8 cellular contexts compared by ENCODE assay signal in the genomic region with DNA sequence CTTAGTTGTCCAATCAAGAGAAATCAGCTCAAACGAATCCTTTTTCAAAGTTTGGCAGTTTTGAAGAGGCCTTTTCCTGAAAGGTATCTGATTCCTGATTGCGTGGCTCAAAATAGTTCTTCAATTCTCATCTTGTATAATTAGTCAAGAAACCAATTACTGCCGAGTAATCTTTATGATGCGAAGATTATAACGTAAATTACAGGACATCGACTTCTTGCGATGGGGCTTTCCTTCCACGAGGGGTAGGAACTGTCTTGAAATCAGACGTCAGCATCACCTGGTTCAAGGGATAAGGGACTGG. TPM values are rescaled to one million over a fixed set of nuclear protein-coding genes. Genes with fewer than 3 reads are reported as not detected.
DNase-seq lines count a peak whose midpoint lies in the region; ATAC-seq, FAIRE-seq and TF ChIP-seq lines count a peak whose summit lies in the region.

No MANE protein-coding gene starts in this region.

- no peak for DNase-seq in GM12864 (ENCODE audit: low read depth)
- no peak for DNase-seq in activated naive CD4-positive, alpha-beta T cell treated with anti-CD3 and anti-CD28 coated beads, Interleukin-2, amount 50 U/mL, for 72 hours (ENCODE audit: low spot score in 2 of 2)
- DNase-seq in transverse colon: no peak
- no peak for DNase-seq in NCI-H1092 (lab: John Stamatoyannopoulos, UW)
- no peak for DNase-seq in activated CD4-positive, CD25-positive, alpha-beta regulatory T cell (lab: John Stamatoyannopoulos, UW)
- no peak for DNase-seq in HTR-8/SVneo (ENCODE audit: insufficient read length, low spot score)

- H3K9me3 ChIP-seq in transverse colon: no peaks in the 10 kb centered on the region

- TF ChIP-seq POLR2A in transverse colon (IDR thresholded peaks at IDR 0.05): no peak

- H3K27me3 ChIP-seq in layer of hippocampus (ENCODE audit: control insufficient read depth, insufficient read depth, low read length): no peaks in the 10 kb centered on the region
- H3K27me3 ChIP-seq in transverse colon: no peaks in the 10 kb centered on the region

- in situ Hi-C loops in transverse colon (cut with MboI; ENCODE audit: low pct_ligation_motif_present in 1 of 4, low pct_unique_long_range_greater_than_20kb in 1 of 4, low sequenced_read_pairs in 3 of 4): no loop called here

- no peaks in the 10 kb centered on the region for H3K9me3 Mint-ChIP-seq in activated naive CD4-positive, alpha-beta T cell treated with anti-CD3 and anti-CD28 coated beads, Interleukin-2, amount 50 U/mL, for 72 hours

- ATAC-seq in HG02884 (IDR thresholded peaks at IDR 0.05; ENCODE audit: unreplicated experiment): peak; percentile 31
- peak; percentile 59 to 63 for ATAC-seq in activated naive CD4-positive, alpha-beta T cell treated with anti-CD3 and anti-CD28 coated beads, Interleukin-2, amount 50 U/mL, for 72 hours

- 6 to 11% methylated on average over 7 to 9 of the region's 9 CpGs for WGBS in transverse colon (ENCODE audit: low coverage in 1 of 2), 2 donors

- H3K27ac Mint-ChIP-seq in activated naive CD4-positive, alpha-beta T cell treated with anti-CD3 and anti-CD28 coated beads, Interleukin-2, amount 50 U/mL, for 72 hours: peak overlapping the region; percentile 93 to 97

- peak overlapping the region; percentile 88 for H3K4me3 ChIP-seq in GM12864 (ENCODE audit: low read depth, low read length)
- H3K4me3 ChIP-seq in transverse colon: peak overlapping the region; percentile 3 to 78 (median 62)

- intact Hi-C loops in transverse colon (cut with DNase I; ENCODE audit: low total_unique reads): no loop called here

- H3K36me3 ChIP-seq in transverse colon: peaks cover 0 to 21% (median 9%) of the 10 kb centered on the region in 4 donors

- no peak for FAIRE-seq in HTR-8/SVneo (lab: Jason Lieb, UNC)

- H3K36me3 Mint-ChIP-seq in activated naive CD4-positive, alpha-beta T cell treated with anti-CD3 and anti-CD28 coated beads, Interleukin-2, amount 50 U/mL, for 72 hours: peaks cover 0 to 9% of the 10 kb centered on the region in 2 donors

- no peak for TF ChIP-seq EP300 in transverse colon (IDR thresholded peaks at IDR 0.05; ENCODE audit: low read depth)

- H3K4me1 ChIP-seq in transverse colon: peaks cover 3 to 28% (median 11%) of the 10 kb centered on the region in 4 donors

- TF ChIP-seq CTCF in GM12864 (IDR thresholded peaks at IDR 0.05; ENCODE audit: low read depth, low read length, missing control alignments) (no peak), transverse colon (IDR thresholded peaks at IDR 0.05) (peak in 1 of 5 experiments; percentile 22)

- peak overlapping the region; percentile 94 for H3K27ac ChIP-seq in layer of hippocampus (ENCODE audit: low read depth, low read length)
- H3K27ac ChIP-seq in transverse colon: peak overlapping the region; percentile 90 to 98 (median 94)

RNA-seq across cellular contexts. Expression of gene ARL2BP, which starts 0.6 kb away (rescaled TPM):
- 10 to 100 TPM; 14.7 to 20.7 TPM for total RNA-seq in activated naive CD4-positive, alpha-beta T cell treated with anti-CD3 and anti-CD28 coated beads, Interleukin-2, amount 50 U/mL, for 72 hours
- 10 to 100 TPM; 10.3 to 39.6 (median 36.5) TPM for total RNA-seq in transverse colon

RNA-seq across cellular contexts. Expression of gene PLLP, which starts 40.1 kb away (rescaled TPM):
- total RNA-seq in activated naive CD4-positive, alpha-beta T cell treated with anti-CD3 and anti-CD28 coated beads, Interleukin-2, amount 50 U/mL, for 72 hours: under 1 TPM; 0.35 to 0.43 TPM
- total RNA-seq in transverse colon: 10 to 100 TPM in 2 of 4 donors, 1 to 10 TPM in 2; 4.4 to 13.5 (median 9.6) TPM

RNA-seq across cellular contexts. Expression of gene RSPRY1, which starts 58.3 kb away (rescaled TPM):
- 10 to 100 TPM; 37.2 to 38.6 TPM for total RNA-seq in activated naive CD4-positive, alpha-beta T cell treated with anti-CD3 and anti-CD28 coated beads, Interleukin-2, amount 50 U/mL, for 72 hours
- total RNA-seq in transverse colon: 10 to 100 TPM; 17.1 to 58.4 (median 44.5) TPM

RNA-seq across cellular contexts. Expression of gene PSME3IP1, which starts 58.6 kb away (rescaled TPM):
- 100 to 1,000 TPM; 113 to 115 TPM for total RNA-seq in activated naive CD4-positive, alpha-beta T cell treated with anti-CD3 and anti-CD28 coated beads, Interleukin-2, amount 50 U/mL, for 72 hours
- 100 to 1,000 TPM in 3 of 4 donors, 10 to 100 TPM in 1; 95.7 to 185 (median 120) TPM for total RNA-seq in transverse colon
